24 cellular contexts compared by ENCODE assay signal in genomic region chr2:48768669-48769068, GRCh38. TPM values are rescaled to one million over a fixed set of nuclear protein-coding genes. Genes with fewer than 3 reads are reported as not detected.
DNase-seq lines count a peak whose midpoint lies in the region; ATAC-seq and TF ChIP-seq lines count a peak whose summit lies in the region.
"Had no signal": no experiment of that assay in that cellular context is flagged by ENCODE, and none has a peak within 500 bp of the region (broad histone marks: within the 10 kb centered on the region; RNA-seq: fewer than 3 reads in every experiment).

No MANE protein-coding gene starts in this region.

- TF ChIP-seq POLR2A in breast epithelium (IDR thresholded peaks at IDR 0.05) = no peak

- no peaks in the 10 kb centered on the region for H3K27me3 ChIP-seq in mammary epithelial cell (ENCODE audit: insufficient read depth, low read length)
- H3K27me3 ChIP-seq in breast epithelium = no peaks in the 10 kb centered on the region
- peaks cover 11% of the 10 kb centered on the region; the same call in 1 of the 2 replicates for H3K27me3 ChIP-seq in PC-9 (ENCODE audit: insufficient read depth, low read depth)
- H3K27me3 ChIP-seq: gastroesophageal sphincter had no signal

- H3K4me3 Mint-ChIP-seq in dendritic cell treated with granulocyte-macrophage colony-stimulating factor and Interleukin-4, amounts not matched to agents 40 ng/mL and 50 ng/mL, for 4 days = no peak overlapping the region
- H3K4me3 Mint-ChIP-seq: activated naive CD4-positive, alpha-beta T cell treated with anti-CD3 and anti-CD28 coated beads for 36 hours; CD4-positive, alpha-beta T cell; nephron progenitor cell; stimulated activated naive CD8-positive, alpha-beta T cell treated with anti-CD3 and anti-CD28 coated beads, Interleukin-15, amount 100 ng/mL, for 72 hours had no signal

- WGBS in mammary epithelial cell (ENCODE audit: low coverage, missing lambda C conversion rate) = 16% methylated on average over 3 of the region's 3 CpGs

- H3K79me2 ChIP-seq in mammary epithelial cell (ENCODE audit: insufficient read depth, low read length) (no peaks in the 10 kb centered on the region), PC-9 (ENCODE audit: low read depth) (no peaks in the 10 kb centered on the region)

- ATAC-seq in HG02970 (IDR thresholded peaks at IDR 0.05; ENCODE audit: low FRiP score, unreplicated experiment) (no peak), GM19395 (IDR thresholded peaks at IDR 0.05; ENCODE audit: unreplicated experiment) (no peak), GM21619 (IDR thresholded peaks at IDR 0.05; ENCODE audit: unreplicated experiment) (no peak)
- ATAC-seq: gastroesophageal sphincter; psoas muscle; stimulated activated naive CD8-positive, alpha-beta T cell treated with anti-CD3 and anti-CD28 coated beads, Interleukin-15, amount 100 ng/mL, for 72 hours had no signal

- CTCF ChIA-PET in mammary epithelial cell (lab: Charles Lee; ENCODE audit: low non-redundant PET) = no interaction called here
- CTCF ChIA-PET in PC-9 (lab: Charles Lee) = no interaction called here

- POLR2A ChIA-PET in PC-9 (lab: Charles Lee; ENCODE audit: unreplicated experiment) = no interaction called here

- H2AFZ ChIP-seq in mammary epithelial cell (ENCODE audit: low read depth, low read length) = no peak overlapping the region
- H2AFZ ChIP-seq in PC-9 = no peak overlapping the region

- H3K27me3 Mint-ChIP-seq in dendritic cell treated with granulocyte-macrophage colony-stimulating factor and Interleukin-4, amounts not matched to agents 40 ng/mL and 50 ng/mL, for 4 days = peaks cover 6% of the 10 kb centered on the region

- in situ Hi-C loops in mammary epithelial cell (cut with MboI; ENCODE audit: low sequenced_read_pairs in 2 of 2) = no loop called here

- H4K20me1 ChIP-seq in mammary epithelial cell (ENCODE audit: insufficient read depth, low read length) = no peaks in the 10 kb centered on the region
- no peaks in the 10 kb centered on the region for H4K20me1 ChIP-seq in PC-9 (ENCODE audit: insufficient read depth)

- H3K27ac Mint-ChIP-seq in dendritic cell treated with granulocyte-macrophage colony-stimulating factor and Interleukin-4, amounts not matched to agents 40 ng/mL and 50 ng/mL, for 4 days = peak overlapping the region; percentile 26
- H3K27ac Mint-ChIP-seq: activated naive CD4-positive, alpha-beta T cell treated with anti-CD3 and anti-CD28 coated beads for 36 hours; CD4-positive, alpha-beta T cell; nephron progenitor cell; stimulated activated naive CD8-positive, alpha-beta T cell treated with anti-CD3 and anti-CD28 coated beads, Interleukin-15, amount 100 ng/mL, for 72 hours had no signal

- no peaks in the 10 kb centered on the region for H3K9me2 ChIP-seq in PC-9 (ENCODE audit: insufficient read depth)

- no peaks in the 10 kb centered on the region for H3F3A ChIP-seq in PC-9 (ENCODE audit: insufficient read depth, low read depth)

- H3K4me3 ChIP-seq in mammary epithelial cell (replicated peaks in 1 of 3; ENCODE audit: insufficient read depth in 1 of 3, low read depth in 2 of 3, low read length in 3 of 3) (no peak overlapping the region), breast epithelium (no peak overlapping the region), PC-9 (no peak overlapping the region)
- H3K4me3 ChIP-seq: gastroesophageal sphincter, lung, psoas muscle had no signal

- H3K9ac ChIP-seq in mammary epithelial cell (ENCODE audit: insufficient read depth, low read length) = no peak overlapping the region

- H3K4me2 ChIP-seq in mammary epithelial cell (ENCODE audit: insufficient read depth, low read depth, low read length) = no peak overlapping the region
- no peak overlapping the region for H3K4me2 ChIP-seq in PC-9

- H3K36me3 ChIP-seq in mammary epithelial cell (ENCODE audit: insufficient read depth, low read length) (no peaks in the 10 kb centered on the region), breast epithelium (no peaks in the 10 kb centered on the region), PC-9 (ENCODE audit: low read depth) (no peaks in the 10 kb centered on the region)
- H3K36me3 ChIP-seq: gastroesophageal sphincter had no signal

- BruUV-seq in mammary epithelial cell (replicated peaks; lab: Mats Ljungman, UMichigan) (no TSS peak), PC-9 (replicated peaks; lab: Mats Ljungman, UMichigan) (no TSS peak)

- no peaks in the 10 kb centered on the region for H3K36me3 Mint-ChIP-seq in dendritic cell treated with granulocyte-macrophage colony-stimulating factor and Interleukin-4, amounts not matched to agents 40 ng/mL and 50 ng/mL, for 4 days (ENCODE audit: low read depth)

- intact Hi-C loops in mammary epithelial cell (cut with micrococcal nuclease) = no loop called here
- intact Hi-C loops in breast epithelium (cut with DNase I; ENCODE audit: low total_unique reads) = no loop called here
- intact Hi-C loops in dendritic cell treated with granulocyte-macrophage colony-stimulating factor and Interleukin-4, amounts not matched to agents 40 ng/mL and 50 ng/mL, for 4 days (cut with micrococcal nuclease) = no loop called here
- intact Hi-C loops in PC-9 (cut with micrococcal nuclease; ENCODE audit: unreplicated experiment) = no loop called here

- DNase-seq in mammary epithelial cell (peak; percentile 7), breast epithelium (ENCODE audit: low spot score in 2 of 2) (no peak), NCI-H526 treated with DMSO at 0.1 percent for 48 hours (lab: John Stamatoyannopoulos, UW) (peak; percentile 47), PC-9 (no peak)
- DNase-seq: ACHN; activated CD4-positive, alpha-beta T cell treated with anti-CD3 and anti-CD28 coated beads for 1 hour; activated naive CD4-positive, alpha-beta T cell treated with anti-CD3 and anti-CD28 coated beads for 36 hours; CD4-positive, alpha-beta T cell; cortex of kidney; NCI-H1694 treated with DMSO at 0.1 percent for 48 hours; NCI-H524 treated with DMSO at 0.1 percent for 48 hours; nephron progenitor cell; psoas muscle; stimulated activated naive CD8-positive, alpha-beta T cell treated with anti-CD3 and anti-CD28 coated beads, Interleukin-15, amount 100 ng/mL, for 72 hours had no signal

- peaks cover 10% of the 10 kb centered on the region for H3K9me3 Mint-ChIP-seq in dendritic cell treated with granulocyte-macrophage colony-stimulating factor and Interleukin-4, amounts not matched to agents 40 ng/mL and 50 ng/mL, for 4 days
- H3K9me3 Mint-ChIP-seq: activated naive CD4-positive, alpha-beta T cell treated with anti-CD3 and anti-CD28 coated beads for 36 hours had no signal

- H3K4me1 Mint-ChIP-seq in dendritic cell treated with granulocyte-macrophage colony-stimulating factor and Interleukin-4, amounts not matched to agents 40 ng/mL and 50 ng/mL, for 4 days (ENCODE audit: low read depth) = peaks cover 12% of the 10 kb centered on the region
- H3K4me1 Mint-ChIP-seq: stimulated activated naive CD8-positive, alpha-beta T cell treated with anti-CD3 and anti-CD28 coated beads, Interleukin-15, amount 100 ng/mL, for 72 hours had no signal

- dilution Hi-C loops in mammary epithelial cell (cut with HindIII; ENCODE audit: low sequenced_read_pairs) = no loop called here

- no peaks in the 10 kb centered on the region for H3K9me3 ChIP-seq in mammary epithelial cell (replicated peaks; ENCODE audit: insufficient read depth, low read length)
- H3K9me3 ChIP-seq in breast epithelium = peaks cover 0 to 3% of the 10 kb centered on the region in 2 donors
- H3K9me3 ChIP-seq in PC-9 (ENCODE audit: insufficient read depth, low read depth) = no peaks in the 10 kb centered on the region
- H3K9me3 ChIP-seq: gastroesophageal sphincter, psoas muscle had no signal

- H3K4me1 ChIP-seq in mammary epithelial cell (ENCODE audit: insufficient read depth, low read length) (no peaks in the 10 kb centered on the region), breast epithelium (no peaks in the 10 kb centered on the region), PC-9 (replicated peaks; ENCODE audit: insufficient read depth) (no peaks in the 10 kb centered on the region)
- H3K4me1 ChIP-seq: gastroesophageal sphincter, psoas muscle had no signal

- TF ChIP-seq CTCF in mammary epithelial cell (conservative IDR thresholded peaks at IDR 0.05 in 1 of 2, IDR thresholded peaks at IDR 0.05 in 1 of 2; ENCODE audit: extremely low read depth in 1 of 2, insufficient read depth in 1 of 2, low read depth in 1 of 2, low read length in 2 of 2) = no peak
- no peak for TF ChIP-seq CTCF in breast epithelium (IDR thresholded peaks at IDR 0.05)
- no peak for TF ChIP-seq CTCF in PC-9 (conservative IDR thresholded peaks at IDR 0.05)

- H3K27ac ChIP-seq in mammary epithelial cell (ENCODE audit: insufficient read depth, low read depth, low read length) = no peak overlapping the region
- H3K27ac ChIP-seq in breast epithelium = no peak overlapping the region
- H3K27ac ChIP-seq in PC-9 = no peak overlapping the region
- H3K27ac ChIP-seq: epithelial cell of prostate, gastroesophageal sphincter, HL-60, psoas muscle had no signal

RNA-seq across cellular contexts. Expression of gene LHCGR, which starts 13.1 kb away (rescaled TPM):
- total RNA-seq in mammary epithelial cell (not detected), breast epithelium (under 1 TPM; 0.29 to 0.66 (median 0.64) TPM), PC-9 (2021) (not detected in 2 replicates)
- not detected for polyA plus RNA-seq in mammary epithelial cell
- polyA minus RNA-seq in mammary epithelial cell = not detected
- total RNA-seq: activated naive CD4-positive, alpha-beta T cell treated with anti-CD3 and anti-CD28 coated beads for 36 hours; astrocyte; CD4-positive, alpha-beta T cell; psoas muscle; T-helper 2 cell treated with Interferon-gamma antibody and Interleukin-4, amounts not matched to agents 100 ng/mL and 5 ng/mL, for 36 hours had no signal

Comparison
In these comparisons a context has a peak if more than half of its experiments do, and no peak if none do; other contexts are left out.
1. DNase-seq: peak in mammary epithelial cell (single experiment) and NCI-H526 treated with DMSO at 0.1 percent for 48 hours (single experiment); none in breast epithelium (0 of 2) and PC-9 (0 of 2).